ENCODE assay signal across 7 cellular contexts in the genomic region with DNA sequence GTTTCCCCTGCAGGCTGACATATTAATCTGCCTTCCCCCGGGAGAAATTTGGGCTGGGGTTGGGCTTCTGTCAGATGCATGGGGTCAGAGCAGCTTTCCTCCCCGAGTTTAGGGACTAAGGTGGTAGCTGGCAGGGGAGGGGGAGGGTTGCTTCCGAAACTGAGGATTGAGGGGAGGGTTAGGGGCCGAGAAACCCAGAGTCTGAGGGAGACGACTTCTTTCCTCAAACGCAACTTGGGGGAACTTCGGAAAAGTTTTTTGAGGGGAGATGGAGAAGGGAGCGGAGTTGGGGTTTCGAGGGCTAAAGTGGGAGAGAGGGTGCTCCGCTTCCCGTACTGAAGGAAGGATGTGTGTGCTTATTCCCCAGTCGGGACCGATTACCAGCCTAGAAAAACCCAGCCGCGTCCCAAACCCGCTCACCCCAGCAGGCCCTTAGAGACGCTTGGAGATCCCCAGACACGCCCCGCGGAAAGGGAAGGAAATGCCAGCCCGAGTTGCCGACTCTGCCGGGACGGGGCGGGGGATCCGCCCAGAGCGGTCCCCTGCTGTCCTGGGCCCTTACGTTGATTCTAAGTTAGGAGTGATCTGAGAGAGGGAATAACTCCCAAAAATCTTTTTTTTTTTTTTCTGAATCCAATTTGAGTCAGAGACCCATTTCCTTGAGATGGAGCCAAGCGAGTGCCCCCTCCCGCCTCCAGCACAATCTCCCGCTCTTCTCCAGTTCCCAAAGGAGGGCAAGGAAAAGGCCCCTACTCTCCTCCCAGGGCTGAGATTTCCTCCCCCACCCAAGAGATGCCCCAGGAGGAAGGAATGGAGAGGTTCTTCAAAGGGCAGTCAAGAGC.
DNase-seq lines count a peak whose midpoint lies in the region; ATAC-seq and TF ChIP-seq lines count a peak whose summit lies in the region.

No MANE protein-coding gene starts in this region.

- no peak overlapping the region for H3K27ac ChIP-seq in HUES64 (ENCODE audit: low read depth, low read length)
- peak overlapping the region; percentile 46 for H3K27ac ChIP-seq in layer of hippocampus (ENCODE audit: low read depth, low read length)
- peak overlapping the region; percentile 87 to 96 (median 93) for H3K27ac ChIP-seq in stomach

- H3K36me3 Mint-ChIP-seq in brain, result no peaks in the 10 kb centered on the region

- H3K4me3 ChIP-seq in HUES64 (ENCODE audit: low read length) (peak overlapping the region; percentile 48), stomach (peak overlapping the region; percentile 62 to 79 (median 72))

- peaks cover 0 to 3% (median 0%) of the 10 kb centered on the region in 5 experiments for H3K9me3 Mint-ChIP-seq in brain

- ATAC-seq in GM18511 (IDR thresholded peaks at IDR 0.05; ENCODE audit: unreplicated experiment) (no peak), GM18505 (IDR thresholded peaks at IDR 0.05; ENCODE audit: unreplicated experiment) (no peak), HG02840 (IDR thresholded peaks at IDR 0.05; ENCODE audit: low FRiP score, unreplicated experiment) (no peak)

- no peak overlapping the region for H3K9ac ChIP-seq in HUES64 (ENCODE audit: low read depth, low read length)

- no peaks in the 10 kb centered on the region for H3K9me3 ChIP-seq in HUES64 (ENCODE audit: insufficient read depth, low read depth, low read length)
- no peaks in the 10 kb centered on the region for H3K9me3 ChIP-seq in stomach

- DNase-seq in stomach, result peak; percentile 76

- TF ChIP-seq EP300 in stomach (IDR thresholded peaks at IDR 0.05), result no peak

- H3K4me1 ChIP-seq in HUES64 (ENCODE audit: insufficient read depth, low read length) (peaks cover 19% of the 10 kb centered on the region; the same call in 1 of the 2 replicates), stomach (peaks cover 30 to 56% (median 50%) of the 10 kb centered on the region in 4 donors)

- WGBS in HUES64, result 1% methylated on average over 31 of the region's 31 CpGs
- 3 to 5% (median 3%) methylated on average over 31 of the region's 31 CpGs for WGBS in stomach, 5 donors

- intact Hi-C loops in stomach (cut with DNase I; ENCODE audit: low total_unique reads), result no loop called here

- H3K27me3 ChIP-seq in HUES64 (ENCODE audit: insufficient read depth, low read length) (peaks cover 100% of the 10 kb centered on the region), layer of hippocampus (ENCODE audit: control insufficient read depth, insufficient read depth, low read length) (peaks cover 18% of the 10 kb centered on the region), stomach (peaks cover 0 to 46% (median 0%) of the 10 kb centered on the region in 3 donors)

- peaks cover 39% of the 10 kb centered on the region for H3K4me1 Mint-ChIP-seq in brain

- H3K27me3 Mint-ChIP-seq in brain, result peaks cover 98% of the 10 kb centered on the region

- TF ChIP-seq CTCF in brain (conservative IDR thresholded peaks at IDR 0.05), result no peak
- TF ChIP-seq CTCF in stomach (IDR thresholded peaks at IDR 0.05), result no peak

- peak overlapping the region; percentile 69 to 90 (median 82) for H3K4me3 Mint-ChIP-seq in brain

- peak in 1 of 4 donors; percentile 34 for TF ChIP-seq POLR2A in stomach (IDR thresholded peaks at IDR 0.05)
- TF ChIP-seq POLR2A in GM18505 (IDR thresholded peaks at IDR 0.05; ENCODE audit: borderline replicate concordance, extremely low read depth, insufficient read depth, insufficient read length), result no peak

- H3K36me3 ChIP-seq in HUES64 (ENCODE audit: insufficient read depth, low read length) (no peaks in the 10 kb centered on the region), stomach (peaks cover 6 to 11% (median 8%) of the 10 kb centered on the region in 4 donors)

- H3K27ac Mint-ChIP-seq in brain, result peak overlapping the region in 2 of 5 experiments; percentile 48 to 62
